1 cellular context compared by ENCODE assay signal in the genomic region with DNA sequence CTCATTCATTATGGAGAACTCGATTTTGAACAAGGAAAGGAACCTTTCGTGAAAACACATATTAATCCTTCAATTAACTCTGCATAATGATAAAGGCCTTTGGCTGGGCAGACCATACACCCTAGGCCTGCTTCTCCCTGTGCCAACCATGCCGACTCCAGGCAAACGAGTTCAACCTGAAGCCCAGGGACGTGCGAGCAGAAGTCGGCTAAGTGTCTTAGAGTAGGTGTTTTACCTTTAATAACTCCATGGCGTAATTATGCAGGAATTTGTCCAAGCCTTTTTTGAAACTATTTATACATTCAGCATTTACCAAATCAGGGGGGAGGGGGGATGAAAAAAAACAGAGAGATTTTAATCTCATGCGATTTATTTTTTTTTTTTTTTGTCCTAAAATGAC.
TF ChIP-seq lines count a peak whose summit lies in the region.

No MANE protein-coding gene starts in this region.

TF ChIP-seq in GM23338, 12 proteins besides CTCF, POLR2A, EP300 and RAD21:
- TF ChIP-seq, protein P1, sequence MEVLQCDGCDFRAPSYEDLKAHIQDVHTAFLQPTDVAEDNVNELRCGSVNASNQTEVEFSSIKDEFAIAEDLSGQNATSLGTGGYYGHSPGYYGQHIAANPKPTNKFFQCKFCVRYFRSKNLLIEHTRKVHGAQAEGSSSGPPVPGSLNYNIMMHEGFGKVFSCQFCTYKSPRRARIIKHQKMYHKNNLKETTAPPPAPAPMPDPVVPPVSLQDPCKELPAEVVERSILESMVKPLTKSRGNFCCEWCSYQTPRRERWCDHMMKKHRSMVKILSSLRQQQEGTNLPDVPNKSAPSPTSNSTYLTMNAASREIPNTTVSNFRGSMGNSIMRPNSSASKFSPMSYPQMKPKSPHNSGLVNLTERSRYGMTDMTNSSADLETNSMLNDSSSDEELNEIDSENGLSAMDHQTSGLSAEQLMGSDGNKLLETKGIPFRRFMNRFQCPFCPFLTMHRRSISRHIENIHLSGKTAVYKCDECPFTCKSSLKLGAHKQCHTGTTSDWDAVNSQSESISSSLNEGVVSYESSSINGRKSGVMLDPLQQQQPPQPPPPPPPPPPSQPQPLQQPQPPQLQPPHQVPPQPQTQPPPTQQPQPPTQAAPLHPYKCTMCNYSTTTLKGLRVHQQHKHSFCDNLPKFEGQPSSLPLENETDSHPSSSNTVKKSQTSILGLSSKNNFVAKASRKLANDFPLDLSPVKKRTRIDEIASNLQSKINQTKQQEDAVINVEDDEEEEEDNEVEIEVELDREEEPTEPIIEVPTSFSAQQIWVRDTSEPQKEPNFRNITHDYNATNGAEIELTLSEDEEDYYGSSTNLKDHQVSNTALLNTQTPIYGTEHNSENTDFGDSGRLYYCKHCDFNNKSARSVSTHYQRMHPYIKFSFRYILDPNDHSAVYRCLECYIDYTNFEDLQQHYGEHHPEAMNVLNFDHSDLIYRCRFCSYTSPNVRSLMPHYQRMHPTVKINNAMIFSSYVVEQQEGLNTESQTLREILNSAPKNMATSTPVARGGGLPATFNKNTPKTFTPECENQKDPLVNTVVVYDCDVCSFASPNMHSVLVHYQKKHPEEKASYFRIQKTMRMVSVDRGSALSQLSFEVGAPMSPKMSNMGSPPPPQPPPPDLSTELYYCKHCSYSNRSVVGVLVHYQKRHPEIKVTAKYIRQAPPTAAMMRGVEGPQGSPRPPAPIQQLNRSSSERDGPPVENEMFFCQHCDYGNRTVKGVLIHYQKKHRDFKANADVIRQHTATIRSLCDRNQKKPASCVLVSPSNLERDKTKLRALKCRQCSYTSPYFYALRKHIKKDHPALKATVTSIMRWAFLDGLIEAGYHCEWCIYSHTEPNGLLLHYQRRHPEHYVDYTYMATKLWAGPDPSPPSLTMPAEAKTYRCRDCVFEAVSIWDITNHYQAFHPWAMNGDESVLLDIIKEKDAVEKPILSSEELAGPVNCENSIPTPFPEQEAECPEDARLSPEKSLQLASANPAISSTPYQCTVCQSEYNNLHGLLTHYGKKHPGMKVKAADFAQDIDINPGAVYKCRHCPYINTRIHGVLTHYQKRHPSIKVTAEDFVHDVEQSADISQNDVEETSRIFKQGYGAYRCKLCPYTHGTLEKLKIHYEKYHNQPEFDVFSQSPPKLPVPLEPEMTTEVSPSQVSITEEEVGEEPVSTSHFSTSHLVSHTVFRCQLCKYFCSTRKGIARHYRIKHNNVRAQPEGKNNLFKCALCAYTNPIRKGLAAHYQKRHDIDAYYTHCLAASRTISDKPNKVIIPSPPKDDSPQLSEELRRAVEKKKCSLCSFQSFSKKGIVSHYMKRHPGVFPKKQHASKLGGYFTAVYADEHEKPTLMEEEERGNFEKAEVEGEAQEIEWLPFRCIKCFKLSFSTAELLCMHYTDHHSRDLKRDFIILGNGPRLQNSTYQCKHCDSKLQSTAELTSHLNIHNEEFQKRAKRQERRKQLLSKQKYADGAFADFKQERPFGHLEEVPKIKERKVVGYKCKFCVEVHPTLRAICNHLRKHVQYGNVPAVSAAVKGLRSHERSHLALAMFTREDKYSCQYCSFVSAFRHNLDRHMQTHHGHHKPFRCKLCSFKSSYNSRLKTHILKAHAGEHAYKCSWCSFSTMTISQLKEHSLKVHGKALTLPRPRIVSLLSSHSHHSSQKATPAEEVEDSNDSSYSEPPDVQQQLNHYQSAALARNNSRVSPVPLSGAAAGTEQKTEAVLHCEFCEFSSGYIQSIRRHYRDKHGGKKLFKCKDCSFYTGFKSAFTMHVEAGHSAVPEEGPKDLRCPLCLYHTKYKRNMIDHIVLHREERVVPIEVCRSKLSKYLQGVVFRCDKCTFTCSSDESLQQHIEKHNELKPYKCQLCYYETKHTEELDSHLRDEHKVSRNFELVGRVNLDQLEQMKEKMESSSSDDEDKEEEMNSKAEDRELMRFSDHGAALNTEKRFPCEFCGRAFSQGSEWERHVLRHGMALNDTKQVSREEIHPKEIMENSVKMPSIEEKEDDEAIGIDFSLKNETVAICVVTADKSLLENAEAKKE (CRISPR knock-in tag; IDR thresholded peaks at IDR 0.05): no peak
- TF ChIP-seq, protein P2, sequence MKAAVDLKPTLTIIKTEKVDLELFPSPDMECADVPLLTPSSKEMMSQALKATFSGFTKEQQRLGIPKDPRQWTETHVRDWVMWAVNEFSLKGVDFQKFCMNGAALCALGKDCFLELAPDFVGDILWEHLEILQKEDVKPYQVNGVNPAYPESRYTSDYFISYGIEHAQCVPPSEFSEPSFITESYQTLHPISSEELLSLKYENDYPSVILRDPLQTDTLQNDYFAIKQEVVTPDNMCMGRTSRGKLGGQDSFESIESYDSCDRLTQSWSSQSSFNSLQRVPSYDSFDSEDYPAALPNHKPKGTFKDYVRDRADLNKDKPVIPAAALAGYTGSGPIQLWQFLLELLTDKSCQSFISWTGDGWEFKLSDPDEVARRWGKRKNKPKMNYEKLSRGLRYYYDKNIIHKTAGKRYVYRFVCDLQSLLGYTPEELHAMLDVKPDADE (IDR thresholded peaks at IDR 0.05): no peak
- TF ChIP-seq POLR2AphosphoS5 (IDR thresholded peaks at IDR 0.05; ENCODE audit: low read depth) (no peak), STAT1 (IDR thresholded peaks at IDR 0.05; ENCODE audit: unreplicated experiment) (no peak), CREB1 (CRISPR knock-in tag; IDR thresholded peaks at IDR 0.05; ENCODE audit: low read depth) (no peak), EZH2 (IDR thresholded peaks at IDR 0.05; ENCODE audit: low read depth, unreplicated experiment) (no peak), ZNF331 (CRISPR knock-in tag; IDR thresholded peaks at IDR 0.05; ENCODE audit: low read depth) (no peak), JUNB (IDR thresholded peaks at IDR 0.05; ENCODE audit: unreplicated experiment) (no peak), ZNF114 (CRISPR knock-in tag; IDR thresholded peaks at IDR 0.05) (no peak), EZH2phosphoT487 (IDR thresholded peaks at IDR 0.05; ENCODE audit: unreplicated experiment) (no peak), NANOG (IDR thresholded peaks at IDR 0.05; ENCODE audit: borderline replicate concordance) (no peak)
- TF ChIP-seq, protein P3, sequence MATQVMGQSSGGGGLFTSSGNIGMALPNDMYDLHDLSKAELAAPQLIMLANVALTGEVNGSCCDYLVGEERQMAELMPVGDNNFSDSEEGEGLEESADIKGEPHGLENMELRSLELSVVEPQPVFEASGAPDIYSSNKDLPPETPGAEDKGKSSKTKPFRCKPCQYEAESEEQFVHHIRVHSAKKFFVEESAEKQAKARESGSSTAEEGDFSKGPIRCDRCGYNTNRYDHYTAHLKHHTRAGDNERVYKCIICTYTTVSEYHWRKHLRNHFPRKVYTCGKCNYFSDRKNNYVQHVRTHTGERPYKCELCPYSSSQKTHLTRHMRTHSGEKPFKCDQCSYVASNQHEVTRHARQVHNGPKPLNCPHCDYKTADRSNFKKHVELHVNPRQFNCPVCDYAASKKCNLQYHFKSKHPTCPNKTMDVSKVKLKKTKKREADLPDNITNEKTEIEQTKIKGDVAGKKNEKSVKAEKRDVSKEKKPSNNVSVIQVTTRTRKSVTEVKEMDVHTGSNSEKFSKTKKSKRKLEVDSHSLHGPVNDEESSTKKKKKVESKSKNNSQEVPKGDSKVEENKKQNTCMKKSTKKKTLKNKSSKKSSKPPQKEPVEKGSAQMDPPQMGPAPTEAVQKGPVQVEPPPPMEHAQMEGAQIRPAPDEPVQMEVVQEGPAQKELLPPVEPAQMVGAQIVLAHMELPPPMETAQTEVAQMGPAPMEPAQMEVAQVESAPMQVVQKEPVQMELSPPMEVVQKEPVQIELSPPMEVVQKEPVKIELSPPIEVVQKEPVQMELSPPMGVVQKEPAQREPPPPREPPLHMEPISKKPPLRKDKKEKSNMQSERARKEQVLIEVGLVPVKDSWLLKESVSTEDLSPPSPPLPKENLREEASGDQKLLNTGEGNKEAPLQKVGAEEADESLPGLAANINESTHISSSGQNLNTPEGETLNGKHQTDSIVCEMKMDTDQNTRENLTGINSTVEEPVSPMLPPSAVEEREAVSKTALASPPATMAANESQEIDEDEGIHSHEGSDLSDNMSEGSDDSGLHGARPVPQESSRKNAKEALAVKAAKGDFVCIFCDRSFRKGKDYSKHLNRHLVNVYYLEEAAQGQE (IDR thresholded peaks at IDR 0.05; ENCODE audit: unreplicated experiment): no peak
TF ChIP-seq in GM23338: peak in this region for 0.
